Comparison of ENCODE assay signal across 14 cellular contexts in the genomic region with DNA sequence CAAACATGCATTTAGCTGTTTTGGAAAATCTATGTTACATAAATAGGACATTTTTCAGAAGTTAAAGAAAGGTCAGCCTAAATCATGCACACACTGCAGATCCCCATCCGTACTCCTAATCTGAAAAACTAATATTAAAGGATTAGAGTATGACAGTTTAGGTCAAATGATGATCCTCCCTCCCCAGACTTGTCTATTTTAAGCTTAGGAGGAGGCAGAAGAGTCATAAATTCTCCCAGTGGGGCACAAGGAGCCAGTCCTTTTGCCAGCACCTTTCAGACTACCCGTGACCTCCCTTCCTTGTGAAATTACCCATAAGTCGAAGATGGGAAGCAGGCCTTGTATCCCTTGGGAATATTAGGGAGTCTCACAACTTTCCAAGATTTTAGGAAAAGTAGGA.
DNase-seq lines count a peak whose midpoint lies in the region; ATAC-seq and TF ChIP-seq lines count a peak whose summit lies in the region.
"Had no signal": no experiment of that assay in that cellular context is flagged by ENCODE, and none has a peak within 500 bp of the region (broad histone marks: within the 10 kb centered on the region; RNA-seq: fewer than 3 reads in every experiment).

No MANE protein-coding gene starts in this region.

- H3K27ac ChIP-seq in RWPE2 (ENCODE audit: poor library complexity, severe bottlenecking) = peak overlapping the region; percentile 94
- H3K27ac ChIP-seq in gastroesophageal sphincter = peak overlapping the region; percentile 34 to 77 (median 56)
- H3K27ac ChIP-seq in stomach = peak overlapping the region in 3 of 5 donors; percentile 13 to 82 (median 21)

- TF ChIP-seq EP300 in gastroesophageal sphincter (IDR thresholded peaks at IDR 0.05) (no peak), stomach (IDR thresholded peaks at IDR 0.05) (no peak)

- H3K27me3 ChIP-seq in RWPE2 (ENCODE audit: insufficient read depth, poor library complexity, severe bottlenecking) = no peaks in the 10 kb centered on the region
- no peaks in the 10 kb centered on the region for H3K27me3 ChIP-seq in gastroesophageal sphincter
- H3K27me3 ChIP-seq in stomach = no peaks in the 10 kb centered on the region

- DNase-seq in activated T-cell treated with anti-CD3 and anti-CD28 coated beads, Interleukin-2, amount 50 U/mL, for 24 hours = no peak
- DNase-seq in activated T-cell treated with anti-CD3 and anti-CD28 coated beads, Interleukin-2, amount 50 U/mL, for 1 hour = no peak
- DNase-seq in RWPE2 (ENCODE audit: low spot score) (no peak), stomach (no peak), COLO668 (lab: John Stamatoyannopoulos, UW; ENCODE audit: unreplicated experiment) (no peak), NCI-H510A (lab: John Stamatoyannopoulos, UW) (no peak)
- DNase-seq: caudate nucleus; effector CD4-positive, alpha-beta T cell; left colon; NCI-H187 treated with DMSO at 0.1 percent for 48 hours; nephron progenitor cell had no signal

- H3K4me3 ChIP-seq in RWPE2 (ENCODE audit: severe bottlenecking) (no peak overlapping the region), gastroesophageal sphincter (no peak overlapping the region), stomach (no peak overlapping the region)
- H3K4me3 ChIP-seq: A549 had no signal

- H3K9me3 Mint-ChIP-seq in activated T-cell treated with anti-CD3 and anti-CD28 coated beads, Interleukin-2, amount 50 U/mL, for 24 hours = no peaks in the 10 kb centered on the region
- H3K9me3 Mint-ChIP-seq: nephron progenitor cell had no signal

- peaks cover 97% of the 10 kb centered on the region for H3K4me1 Mint-ChIP-seq in activated T-cell treated with anti-CD3 and anti-CD28 coated beads, Interleukin-2, amount 50 U/mL, for 24 hours (ENCODE audit: low read depth)

- peak overlapping the region; percentile 89 for H3K27ac Mint-ChIP-seq in activated T-cell treated with anti-CD3 and anti-CD28 coated beads, Interleukin-2, amount 50 U/mL, for 24 hours
- H3K27ac Mint-ChIP-seq: nephron progenitor cell had no signal

- H3K36me3 Mint-ChIP-seq in activated T-cell treated with anti-CD3 and anti-CD28 coated beads, Interleukin-2, amount 50 U/mL, for 24 hours (ENCODE audit: low read depth) = peaks cover 98% of the 10 kb centered on the region

- H3K27me3 Mint-ChIP-seq in activated T-cell treated with anti-CD3 and anti-CD28 coated beads, Interleukin-2, amount 50 U/mL, for 24 hours = no peaks in the 10 kb centered on the region

- ATAC-seq in RWPE2 (ENCODE audit: low read depth) (no peak), gastroesophageal sphincter (no peak), GM21786 (IDR thresholded peaks at IDR 0.05; ENCODE audit: unreplicated experiment) (no peak)
- ATAC-seq: left colon had no signal

- TF ChIP-seq POLR2A in gastroesophageal sphincter (IDR thresholded peaks at IDR 0.05) = no peak
- TF ChIP-seq POLR2A in stomach (IDR thresholded peaks at IDR 0.05) = no peak

- TF ChIP-seq CTCF in RWPE2 (IDR thresholded peaks at IDR 0.05; ENCODE audit: poor library complexity, severe bottlenecking) (no peak), gastroesophageal sphincter (IDR thresholded peaks at IDR 0.05) (no peak), stomach (IDR thresholded peaks at IDR 0.05) (no peak)

- intact Hi-C loops in stomach (cut with DNase I; ENCODE audit: low total_unique reads) = no loop called here

- H3K4me1 ChIP-seq in RWPE2 (ENCODE audit: insufficient read depth, poor library complexity, severe bottlenecking) (peaks cover 54% of the 10 kb centered on the region), gastroesophageal sphincter (peaks cover 60 to 100% (median 67%) of the 10 kb centered on the region in 3 donors), stomach (peaks cover 53 to 98% (median 75%) of the 10 kb centered on the region in 4 donors)

- H3K9me3 ChIP-seq in RWPE2 (ENCODE audit: severe bottlenecking) (no peaks in the 10 kb centered on the region), gastroesophageal sphincter (no peaks in the 10 kb centered on the region), stomach (no peaks in the 10 kb centered on the region)
- H3K9me3 ChIP-seq: A549 had no signal

- 21 to 38% methylated on average over 3 of the region's 3 CpGs for WGBS in gastroesophageal sphincter (ENCODE audit: low coverage in 1 of 2), 2 donors
- 57 to 83% (median 76%) methylated on average over 3 of the region's 3 CpGs for WGBS in stomach, 5 donors

- H3K4me3 Mint-ChIP-seq in activated T-cell treated with anti-CD3 and anti-CD28 coated beads, Interleukin-2, amount 50 U/mL, for 24 hours = no peak overlapping the region
- H3K4me3 Mint-ChIP-seq: nephron progenitor cell had no signal

- H3K36me3 ChIP-seq in RWPE2 (ENCODE audit: low read depth) (peaks cover 96% of the 10 kb centered on the region), gastroesophageal sphincter (peaks cover 12 to 36% of the 10 kb centered on the region in 2 donors), stomach (peaks cover 4 to 77% (median 43%) of the 10 kb centered on the region in 4 donors)

Comparison
In these comparisons a context has a peak if more than half of its experiments do, and no peak if none do; other contexts are left out.
1. H3K27ac ChIP-seq: peak in every context shown above with its lines; median percentile 94 in RWPE2; 56 in gastroesophageal sphincter; 21 in stomach.